In genomic region chr2:238462782-238463396, GRCh38 we compare ENCODE assay signal across 1 cellular context.
A peak's percentile ranks its signal among the peaks of the same experiment; 100 is the strongest.
TF ChIP-seq lines count a peak whose summit lies in the region.

No MANE protein-coding gene starts in this region.

TF ChIP-seq in HepG2, 621 proteins besides CTCF, POLR2A, EP300 and RAD21 (continued from another document and continues in another):
- TF ChIP-seq ZNF414 (CRISPR knock-in tag; IDR thresholded peaks at IDR 0.05) (no peak), PPARG (CRISPR knock-in tag; conservative IDR thresholded peaks at IDR 0.05) (no peak), ZNF230 (CRISPR knock-in tag; IDR thresholded peaks at IDR 0.05) (no peak), ZSCAN12 (CRISPR knock-in tag; IDR thresholded peaks at IDR 0.05) (no peak), ZFP36 (IDR thresholded peaks at IDR 0.05; ENCODE audit: borderline replicate concordance, low read depth, low read length, partially characterized antibody) (peak; percentile 91), GFI1 (CRISPR knock-in tag; IDR thresholded peaks at IDR 0.05; ENCODE audit: borderline replicate concordance) (no peak), WIZ (CRISPR knock-in tag; IDR thresholded peaks at IDR 0.05) (no peak), SNAPC2 (CRISPR knock-in tag; IDR thresholded peaks at IDR 0.05) (no peak), HES4 (CRISPR knock-in tag; IDR thresholded peaks at IDR 0.05; ENCODE audit: borderline replicate concordance) (no peak), ZNF614 (CRISPR knock-in tag; IDR thresholded peaks at IDR 0.05; ENCODE audit: borderline replicate concordance) (peak; percentile 49; the same call in 1 of the 2 replicates), ZNF580 (CRISPR knock-in tag; IDR thresholded peaks at IDR 0.05; ENCODE audit: borderline replicate concordance, low read depth) (no peak), ZNF33A (CRISPR knock-in tag; IDR thresholded peaks at IDR 0.05; ENCODE audit: borderline replicate concordance) (no peak), SIN3A (IDR thresholded peaks at IDR 0.05; ENCODE audit: borderline replicate concordance, low read depth, low read length) (no peak), NFAT5 (CRISPR knock-in tag; IDR thresholded peaks at IDR 0.05) (no peak), BCL6 (CRISPR knock-in tag; IDR thresholded peaks at IDR 0.05) (0 out of 2 replicates have a peak, but pooled peaks have one; percentile 8), ATAD3A (CRISPR knock-in tag; IDR thresholded peaks at IDR 0.05) (no peak), REL (CRISPR knock-in tag; conservative IDR thresholded peaks at IDR 0.05) (no peak), JUNB (CRISPR knock-in tag; IDR thresholded peaks at IDR 0.05; ENCODE audit: borderline replicate concordance) (no peak), ZC3H13 (CRISPR knock-in tag; IDR thresholded peaks at IDR 0.05) (no peak), RBFOX2 (IDR thresholded peaks at IDR 0.05; ENCODE audit: low read depth, low read length) (no peak), DMAP1 (CRISPR knock-in tag; IDR thresholded peaks at IDR 0.05) (0 out of 2 replicates have a peak, but pooled peaks have one; percentile 21), AKNA (CRISPR knock-in tag; IDR thresholded peaks at IDR 0.05; ENCODE audit: borderline replicate concordance) (no peak), ZNF784 (CRISPR knock-in tag; IDR thresholded peaks at IDR 0.05; ENCODE audit: borderline replicate concordance) (no peak)
- TF ChIP-seq, protein P1, sequence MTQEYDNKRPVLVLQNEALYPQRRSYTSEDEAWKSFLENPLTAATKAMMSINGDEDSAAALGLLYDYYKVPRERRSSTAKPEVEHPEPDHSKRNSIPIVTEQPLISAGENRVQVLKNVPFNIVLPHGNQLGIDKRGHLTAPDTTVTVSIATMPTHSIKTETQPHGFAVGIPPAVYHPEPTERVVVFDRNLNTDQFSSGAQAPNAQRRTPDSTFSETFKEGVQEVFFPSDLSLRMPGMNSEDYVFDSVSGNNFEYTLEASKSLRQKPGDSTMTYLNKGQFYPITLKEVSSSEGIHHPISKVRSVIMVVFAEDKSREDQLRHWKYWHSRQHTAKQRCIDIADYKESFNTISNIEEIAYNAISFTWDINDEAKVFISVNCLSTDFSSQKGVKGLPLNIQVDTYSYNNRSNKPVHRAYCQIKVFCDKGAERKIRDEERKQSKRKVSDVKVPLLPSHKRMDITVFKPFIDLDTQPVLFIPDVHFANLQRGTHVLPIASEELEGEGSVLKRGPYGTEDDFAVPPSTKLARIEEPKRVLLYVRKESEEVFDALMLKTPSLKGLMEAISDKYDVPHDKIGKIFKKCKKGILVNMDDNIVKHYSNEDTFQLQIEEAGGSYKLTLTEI (CRISPR knock-in tag; conservative IDR thresholded peaks at IDR 0.05): no peak
- TF ChIP-seq, protein P2, sequence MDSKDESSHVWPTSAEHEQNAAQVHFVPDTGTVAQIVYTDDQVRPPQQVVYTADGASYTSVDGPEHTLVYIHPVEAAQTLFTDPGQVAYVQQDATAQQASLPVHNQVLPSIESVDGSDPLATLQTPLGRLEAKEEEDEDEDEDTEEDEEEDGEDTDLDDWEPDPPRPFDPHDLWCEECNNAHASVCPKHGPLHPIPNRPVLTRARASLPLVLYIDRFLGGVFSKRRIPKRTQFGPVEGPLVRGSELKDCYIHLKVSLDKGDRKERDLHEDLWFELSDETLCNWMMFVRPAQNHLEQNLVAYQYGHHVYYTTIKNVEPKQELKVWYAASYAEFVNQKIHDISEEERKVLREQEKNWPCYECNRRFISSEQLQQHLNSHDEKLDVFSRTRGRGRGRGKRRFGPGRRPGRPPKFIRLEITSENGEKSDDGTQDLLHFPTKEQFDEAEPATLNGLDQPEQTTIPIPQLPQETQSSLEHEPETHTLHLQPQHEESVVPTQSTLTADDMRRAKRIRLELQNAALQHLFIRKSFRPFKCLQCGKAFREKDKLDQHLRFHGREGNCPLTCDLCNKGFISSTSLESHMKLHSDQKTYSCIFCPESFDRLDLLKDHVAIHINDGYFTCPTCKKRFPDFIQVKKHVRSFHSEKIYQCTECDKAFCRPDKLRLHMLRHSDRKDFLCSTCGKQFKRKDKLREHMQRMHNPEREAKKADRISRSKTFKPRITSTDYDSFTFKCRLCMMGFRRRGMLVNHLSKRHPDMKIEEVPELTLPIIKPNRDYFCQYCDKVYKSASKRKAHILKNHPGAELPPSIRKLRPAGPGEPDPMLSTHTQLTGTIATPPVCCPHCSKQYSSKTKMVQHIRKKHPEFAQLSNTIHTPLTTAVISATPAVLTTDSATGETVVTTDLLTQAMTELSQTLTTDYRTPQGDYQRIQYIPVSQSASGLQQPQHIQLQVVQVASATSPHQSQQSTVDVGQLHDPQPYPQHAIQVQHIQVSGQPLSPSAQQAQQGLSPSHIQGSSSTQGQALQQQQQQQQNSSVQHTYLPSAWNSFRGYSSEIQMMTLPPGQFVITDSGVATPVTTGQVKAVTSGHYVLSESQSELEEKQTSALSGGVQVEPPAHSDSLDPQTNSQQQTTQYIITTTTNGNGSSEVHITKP (CRISPR knock-in tag; IDR thresholded peaks at IDR 0.05; ENCODE audit: low read depth): no peak
- TF ChIP-seq, protein P3, sequence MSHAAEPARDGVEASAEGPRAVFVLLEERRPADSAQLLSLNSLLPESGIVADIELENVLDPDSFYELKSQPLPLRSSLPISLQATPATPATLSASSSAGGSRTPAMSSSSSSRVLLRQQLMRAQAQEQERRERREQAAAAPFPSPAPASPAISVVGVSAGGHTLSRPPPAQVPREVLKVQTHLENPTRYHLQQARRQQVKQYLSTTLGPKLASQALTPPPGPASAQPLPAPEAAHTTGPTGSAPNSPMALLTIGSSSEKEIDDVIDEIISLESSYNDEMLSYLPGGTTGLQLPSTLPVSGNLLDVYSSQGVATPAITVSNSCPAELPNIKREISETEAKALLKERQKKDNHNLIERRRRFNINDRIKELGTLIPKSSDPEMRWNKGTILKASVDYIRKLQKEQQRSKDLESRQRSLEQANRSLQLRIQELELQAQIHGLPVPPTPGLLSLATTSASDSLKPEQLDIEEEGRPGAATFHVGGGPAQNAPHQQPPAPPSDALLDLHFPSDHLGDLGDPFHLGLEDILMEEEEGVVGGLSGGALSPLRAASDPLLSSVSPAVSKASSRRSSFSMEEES (CRISPR knock-in tag; IDR thresholded peaks at IDR 0.05): no peak
- TF ChIP-seq, protein P4, sequence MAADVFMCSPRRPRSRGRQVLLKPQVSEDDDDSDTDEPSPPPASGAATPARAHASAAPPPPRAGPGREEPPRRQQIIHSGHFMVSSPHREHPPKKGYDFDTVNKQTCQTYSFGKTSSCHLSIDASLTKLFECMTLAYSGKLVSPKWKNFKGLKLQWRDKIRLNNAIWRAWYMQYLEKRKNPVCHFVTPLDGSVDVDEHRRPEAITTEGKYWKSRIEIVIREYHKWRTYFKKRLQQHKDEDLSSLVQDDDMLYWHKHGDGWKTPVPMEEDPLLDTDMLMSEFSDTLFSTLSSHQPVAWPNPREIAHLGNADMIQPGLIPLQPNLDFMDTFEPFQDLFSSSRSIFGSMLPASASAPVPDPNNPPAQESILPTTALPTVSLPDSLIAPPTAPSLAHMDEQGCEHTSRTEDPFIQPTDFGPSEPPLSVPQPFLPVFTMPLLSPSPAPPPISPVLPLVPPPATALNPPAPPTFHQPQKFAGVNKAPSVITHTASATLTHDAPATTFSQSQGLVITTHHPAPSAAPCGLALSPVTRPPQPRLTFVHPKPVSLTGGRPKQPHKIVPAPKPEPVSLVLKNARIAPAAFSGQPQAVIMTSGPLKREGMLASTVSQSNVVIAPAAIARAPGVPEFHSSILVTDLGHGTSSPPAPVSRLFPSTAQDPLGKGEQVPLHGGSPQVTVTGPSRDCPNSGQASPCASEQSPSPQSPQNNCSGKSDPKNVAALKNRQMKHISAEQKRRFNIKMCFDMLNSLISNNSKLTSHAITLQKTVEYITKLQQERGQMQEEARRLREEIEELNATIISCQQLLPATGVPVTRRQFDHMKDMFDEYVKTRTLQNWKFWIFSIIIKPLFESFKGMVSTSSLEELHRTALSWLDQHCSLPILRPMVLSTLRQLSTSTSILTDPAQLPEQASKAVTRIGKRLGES (CRISPR knock-in tag; IDR thresholded peaks at IDR 0.05; ENCODE audit: borderline replicate concordance): no peak
- TF ChIP-seq, protein P5, sequence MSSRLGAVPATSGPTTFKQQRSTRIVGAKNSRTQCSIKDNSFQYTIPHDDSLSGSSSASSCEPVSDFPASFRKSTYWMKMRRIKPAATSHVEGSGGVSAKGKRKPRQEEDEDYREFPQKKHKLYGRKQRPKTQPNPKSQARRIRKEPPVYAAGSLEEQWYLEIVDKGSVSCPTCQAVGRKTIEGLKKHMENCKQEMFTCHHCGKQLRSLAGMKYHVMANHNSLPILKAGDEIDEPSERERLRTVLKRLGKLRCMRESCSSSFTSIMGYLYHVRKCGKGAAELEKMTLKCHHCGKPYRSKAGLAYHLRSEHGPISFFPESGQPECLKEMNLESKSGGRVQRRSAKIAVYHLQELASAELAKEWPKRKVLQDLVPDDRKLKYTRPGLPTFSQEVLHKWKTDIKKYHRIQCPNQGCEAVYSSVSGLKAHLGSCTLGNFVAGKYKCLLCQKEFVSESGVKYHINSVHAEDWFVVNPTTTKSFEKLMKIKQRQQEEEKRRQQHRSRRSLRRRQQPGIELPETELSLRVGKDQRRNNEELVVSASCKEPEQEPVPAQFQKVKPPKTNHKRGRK (CRISPR knock-in tag; IDR thresholded peaks at IDR 0.05): no peak
